ENCODE assay signal across 25 cellular contexts in genomic region chr11:103832762-103833161, GRCh38.
"Had no signal": no experiment of that assay in that cellular context is flagged by ENCODE, and none has a peak within 500 bp of the region (broad histone marks: within the 10 kb centered on the region; RNA-seq: fewer than 3 reads in every experiment).

No MANE protein-coding gene starts in this region.

- DNase-seq: activated B cell treated with CpG ODN at 0.5 μM for 24 hours; activated CD4-positive, alpha-beta memory T cell treated with anti-CD3 and anti-CD28 coated beads, Interleukin-2, amount 10 ng/mL, durations not matched to agents 7 days and 5 days; activated CD4-positive, alpha-beta T cell treated with anti-CD3 and anti-CD28 coated beads, Interleukin-2, amount 50 U/mL, for 1 hour; activated CD8-positive, alpha-beta memory T cell treated with anti-CD3 and anti-CD28 coated beads, Interleukin-2, amount 50 U/mL, for 4 hours; activated gamma-delta T cell treated with Interleukin-2 at 50 U/mL for 16 hours; activated naive CD4-positive, alpha-beta T cell treated with anti-CD3 and anti-CD28 coated beads, Interleukin-2, amount 10 ng/mL, durations not matched to agents 7 days and 5 days; activated naive CD8-positive, alpha-beta T cell treated with anti-CD3 and anti-CD28 coated beads for 36 hours; activated T-cell treated with anti-CD3 and anti-CD28 coated beads, Interleukin-2, amount 50 U/mL, for 72 hours; cerebellar nuclear complex; Karpas-422; NCI-H1092 treated with DMSO at 0.1 percent for 48 hours; NCI-H1417 treated with DMSO at 0.1 percent for 48 hours; NCI-H1694; NCI-H2029; NCI-H2107; NCI-H345; NCI-H510A; NCI-H526 treated with DMSO at 0.1 percent for 48 hours; NCI-H82; SIG-M5; T-cell; T-helper 2 cell; T1000 had no signal

- FAIRE-seq: TTC549 had no signal

- H3K36me3 Mint-ChIP-seq: activated naive CD4-positive, alpha-beta T cell treated with anti-CD3 and anti-CD28 coated beads, Interleukin-2, amount 10 ng/mL, durations not matched to agents 7 days and 5 days; activated naive CD8-positive, alpha-beta T cell treated with anti-CD3 and anti-CD28 coated beads for 36 hours; T-cell had no signal

- H3K4me3 Mint-ChIP-seq: activated B cell treated with CpG ODN at 0.5 μM for 24 hours; activated CD4-positive, alpha-beta memory T cell treated with anti-CD3 and anti-CD28 coated beads, Interleukin-2, amount 10 ng/mL, durations not matched to agents 7 days and 5 days; activated naive CD4-positive, alpha-beta T cell treated with anti-CD3 and anti-CD28 coated beads, Interleukin-2, amount 10 ng/mL, durations not matched to agents 7 days and 5 days; activated naive CD8-positive, alpha-beta T cell treated with anti-CD3 and anti-CD28 coated beads for 36 hours; activated T-cell treated with anti-CD3 and anti-CD28 coated beads, Interleukin-2, amount 50 U/mL, for 72 hours; T-cell had no signal

- H3K27me3 Mint-ChIP-seq: activated CD4-positive, alpha-beta memory T cell treated with anti-CD3 and anti-CD28 coated beads, Interleukin-2, amount 10 ng/mL, durations not matched to agents 7 days and 5 days; activated naive CD4-positive, alpha-beta T cell treated with anti-CD3 and anti-CD28 coated beads, Interleukin-2, amount 10 ng/mL, durations not matched to agents 7 days and 5 days; activated naive CD8-positive, alpha-beta T cell treated with anti-CD3 and anti-CD28 coated beads for 36 hours; T-cell had no signal

- ATAC-seq: activated T-cell treated with anti-CD3 and anti-CD28 coated beads, Interleukin-2, amount 50 U/mL, for 72 hours; T-cell had no signal

- H3K4me1 Mint-ChIP-seq: activated CD4-positive, alpha-beta memory T cell treated with anti-CD3 and anti-CD28 coated beads, Interleukin-2, amount 10 ng/mL, durations not matched to agents 7 days and 5 days; activated naive CD4-positive, alpha-beta T cell treated with anti-CD3 and anti-CD28 coated beads, Interleukin-2, amount 10 ng/mL, durations not matched to agents 7 days and 5 days; activated naive CD8-positive, alpha-beta T cell treated with anti-CD3 and anti-CD28 coated beads for 36 hours; T-cell had no signal

- H3K27ac Mint-ChIP-seq: activated B cell treated with CpG ODN at 0.5 μM for 24 hours; activated CD4-positive, alpha-beta memory T cell treated with anti-CD3 and anti-CD28 coated beads, Interleukin-2, amount 10 ng/mL, durations not matched to agents 7 days and 5 days; activated naive CD4-positive, alpha-beta T cell treated with anti-CD3 and anti-CD28 coated beads, Interleukin-2, amount 10 ng/mL, durations not matched to agents 7 days and 5 days; activated naive CD8-positive, alpha-beta T cell treated with anti-CD3 and anti-CD28 coated beads for 36 hours; activated T-cell treated with anti-CD3 and anti-CD28 coated beads, Interleukin-2, amount 50 U/mL, for 72 hours; activated T-helper 2 cell treated with anti-CD3 and anti-CD28 coated beads, Interferon-gamma antibody, Interleukin-2, Interleukin-4, amounts not matched to agents 10 μg/mL and 5 μg/mL and 100 μg/mL, durations not matched to agents 14 hours and 24 hours and 36 hours; T-cell had no signal
